ENCODE assay signal across 8 cellular contexts in the genomic region with DNA sequence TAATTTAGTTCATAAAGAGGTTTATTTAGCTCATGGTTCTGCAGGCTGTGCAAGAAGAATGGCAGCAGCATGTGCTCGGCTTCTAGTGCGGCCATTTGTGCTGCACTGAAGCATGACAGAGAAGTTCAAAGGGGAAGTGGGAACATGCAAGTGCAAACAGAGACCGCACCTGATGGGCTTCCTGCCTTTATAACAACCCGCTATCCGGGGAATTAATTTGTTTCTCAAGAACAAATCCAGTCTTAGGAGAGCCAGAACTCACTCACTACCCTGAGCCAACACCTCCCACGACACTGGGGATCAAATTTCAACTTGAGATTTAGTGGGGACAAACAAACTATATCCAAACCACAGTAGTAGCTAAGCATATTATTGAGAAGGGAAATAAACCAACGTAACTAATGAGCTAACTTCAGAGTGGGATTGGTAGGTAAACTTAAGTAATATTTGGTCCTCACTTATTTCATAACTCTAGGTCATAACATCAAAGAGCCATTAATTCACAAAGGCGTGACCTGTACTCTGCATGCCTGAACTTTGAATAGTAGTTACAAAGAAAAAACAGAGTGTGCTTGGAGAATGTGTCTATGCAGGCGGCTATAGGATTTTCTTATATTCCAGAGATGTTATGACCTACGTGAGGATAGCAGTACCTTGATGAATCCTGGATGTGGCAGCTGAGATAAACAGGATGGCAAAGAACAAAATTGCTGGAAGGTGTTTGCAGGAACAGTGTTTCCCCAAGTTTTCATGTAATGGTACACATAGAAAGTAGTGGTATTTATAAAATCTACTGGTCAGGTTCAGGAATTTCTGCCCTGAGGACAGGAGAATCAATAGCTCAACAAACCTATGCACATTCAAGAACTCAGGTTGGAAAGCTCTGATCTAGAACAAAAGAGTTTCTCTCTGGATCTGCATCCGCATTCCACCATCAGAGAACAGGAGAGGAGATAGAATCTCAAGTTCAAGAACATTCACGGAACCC.
A peak's percentile ranks its signal among the peaks of the same experiment; 100 is the strongest.
DNase-seq lines count a peak whose midpoint lies in the region; ATAC-seq and TF ChIP-seq lines count a peak whose summit lies in the region.

No MANE protein-coding gene starts in this region.

- 33 to 34% methylated on average over 12 of the region's 12 CpGs for WGBS in thyroid gland, 2 donors

- H3K36me3 Mint-ChIP-seq in activated naive CD8-positive, alpha-beta T cell treated with anti-CD3 and anti-CD28 coated beads, Interleukin-2, amount 10 ng/mL, durations not matched to agents 7 days and 5 days, result peaks cover 4% of the 10 kb centered on the region
- peaks cover 2% of the 10 kb centered on the region for H3K36me3 Mint-ChIP-seq in activated naive CD8-positive, alpha-beta T cell treated with anti-CD3 and anti-CD28 coated beads, Interleukin-2, amount 50 U/mL, for 24 hours (ENCODE audit: low read depth)

- H3K27ac Mint-ChIP-seq in activated naive CD8-positive, alpha-beta T cell treated with anti-CD3 and anti-CD28 coated beads, Interleukin-2, amount 10 ng/mL, durations not matched to agents 7 days and 5 days, result no peak overlapping the region
- no peak overlapping the region for H3K27ac Mint-ChIP-seq in activated naive CD8-positive, alpha-beta T cell treated with anti-CD3 and anti-CD28 coated beads, Interleukin-2, amount 50 U/mL, for 24 hours

- TF ChIP-seq CTCF in thyroid gland (IDR thresholded peaks at IDR 0.05), result no peak

- H3K9me3 Mint-ChIP-seq in activated naive CD8-positive, alpha-beta T cell treated with anti-CD3 and anti-CD28 coated beads, Interleukin-2, amount 10 ng/mL, durations not matched to agents 7 days and 5 days, result peaks cover 5% of the 10 kb centered on the region
- peaks cover 5% of the 10 kb centered on the region for H3K9me3 Mint-ChIP-seq in activated naive CD8-positive, alpha-beta T cell treated with anti-CD3 and anti-CD28 coated beads, Interleukin-2, amount 50 U/mL, for 24 hours

- intact Hi-C loops in thyroid gland (cut with DNase I), result no loop called here

- peak overlapping the region; percentile 60 to 78 (median 62) for H3K27ac ChIP-seq in thyroid gland

- H3K4me1 ChIP-seq in thyroid gland, result peaks cover 25 to 29% of the 10 kb centered on the region in 2 donors

- peaks cover 13% of the 10 kb centered on the region for H3K4me1 Mint-ChIP-seq in activated naive CD8-positive, alpha-beta T cell treated with anti-CD3 and anti-CD28 coated beads, Interleukin-2, amount 10 ng/mL, durations not matched to agents 7 days and 5 days
- H3K4me1 Mint-ChIP-seq in activated naive CD8-positive, alpha-beta T cell treated with anti-CD3 and anti-CD28 coated beads, Interleukin-2, amount 50 U/mL, for 24 hours, result peaks cover 9% of the 10 kb centered on the region

- TF ChIP-seq POLR2A in thyroid gland (IDR thresholded peaks at IDR 0.05), result no peak

- DNase-seq in activated naive CD8-positive, alpha-beta T cell treated with anti-CD3 and anti-CD28 coated beads, Interleukin-2, amount 10 ng/mL, durations not matched to agents 7 days and 5 days, result no peak
- DNase-seq in activated naive CD8-positive, alpha-beta T cell treated with anti-CD3 and anti-CD28 coated beads, Interleukin-2, amount 50 U/mL, for 24 hours, result no peak
- DNase-seq in NOMO-1 treated with dmso at 0.1 percent for 144 hours (lab: John Stamatoyannopoulos, UW; ENCODE audit: unreplicated experiment) (peak; percentile 0), thyroid gland (peak; percentile 84 to 87), NCI-H774 (lab: John Stamatoyannopoulos, UW) (no peak), cortex of kidney (lab: John Stamatoyannopoulos, UW) (no peak), putamen (ENCODE audit: low spot score) (no peak)

- H3K36me3 ChIP-seq in thyroid gland, result no peaks in the 10 kb centered on the region

- H3K4me3 ChIP-seq in thyroid gland (replicated peaks in 1 of 3), result no peak overlapping the region

- H3K27me3 Mint-ChIP-seq in activated naive CD8-positive, alpha-beta T cell treated with anti-CD3 and anti-CD28 coated beads, Interleukin-2, amount 10 ng/mL, durations not matched to agents 7 days and 5 days, result peaks cover 3% of the 10 kb centered on the region
- no peaks in the 10 kb centered on the region for H3K27me3 Mint-ChIP-seq in activated naive CD8-positive, alpha-beta T cell treated with anti-CD3 and anti-CD28 coated beads, Interleukin-2, amount 50 U/mL, for 24 hours

- H3K27me3 ChIP-seq in thyroid gland, result no peaks in the 10 kb centered on the region

- POLR2A ChIA-PET in activated naive CD8-positive, alpha-beta T cell treated with anti-CD3 and anti-CD28 coated beads, Interleukin-2, amount 10 ng/mL, durations not matched to agents 7 days and 5 days (lab: Charles Lee), result no interaction called here

- H3K4me3 Mint-ChIP-seq in activated naive CD8-positive, alpha-beta T cell treated with anti-CD3 and anti-CD28 coated beads, Interleukin-2, amount 10 ng/mL, durations not matched to agents 7 days and 5 days, result no peak overlapping the region
- H3K4me3 Mint-ChIP-seq in activated naive CD8-positive, alpha-beta T cell treated with anti-CD3 and anti-CD28 coated beads, Interleukin-2, amount 50 U/mL, for 24 hours, result no peak overlapping the region

- H3K9me3 ChIP-seq in thyroid gland, result no peaks in the 10 kb centered on the region

- peak; percentile 77 for ATAC-seq in activated naive CD8-positive, alpha-beta T cell treated with anti-CD3 and anti-CD28 coated beads, Interleukin-2, amount 10 ng/mL, durations not matched to agents 7 days and 5 days (ENCODE audit: low read depth)
- ATAC-seq in activated naive CD8-positive, alpha-beta T cell treated with anti-CD3 and anti-CD28 coated beads, Interleukin-2, amount 50 U/mL, for 24 hours, result no peak
- peak; percentile 91 for ATAC-seq in HG03135 (IDR thresholded peaks at IDR 0.05; ENCODE audit: unreplicated experiment)

Comparison
In these comparisons a context has a peak if more than half of its experiments do, and no peak if none do; other contexts are left out.
1. DNase-seq: peak in NOMO-1 treated with dmso at 0.1 percent for 144 hours (single experiment) and thyroid gland (2 of 2); none in activated naive CD8-positive, alpha-beta T cell treated with anti-CD3 and anti-CD28 coated beads, Interleukin-2, amount 10 ng/mL, durations not matched to agents 7 days and 5 days (single experiment), activated naive CD8-positive, alpha-beta T cell treated with anti-CD3 and anti-CD28 coated beads, Interleukin-2, amount 50 U/mL, for 24 hours (single experiment), NCI-H774 (single experiment), cortex of kidney (single experiment) and putamen (single experiment).